Comparison of ENCODE assay signal across 10 cellular contexts in genomic region chr15:90004252-90004651, GRCh38. TPM values are rescaled to one million over a fixed set of nuclear protein-coding genes. Genes with fewer than 3 reads are reported as not detected.
A peak's percentile ranks its signal among the peaks of the same experiment; 100 is the strongest.
DNase-seq lines count a peak whose midpoint lies in the region; ATAC-seq and TF ChIP-seq lines count a peak whose summit lies in the region.
"Had no signal": no experiment of that assay in that cellular context is flagged by ENCODE, and none has a peak within 500 bp of the region (broad histone marks: within the 10 kb centered on the region; RNA-seq: fewer than 3 reads in every experiment).

No MANE protein-coding gene starts in this region.

- no peak overlapping the region for H2BK5ac ChIP-seq in mesenchymal stem cell (ENCODE audit: low read depth, low read length, poor library complexity, severe bottlenecking)

- H3K27ac ChIP-seq in mesenchymal stem cell (ENCODE audit: low read length, poor library complexity, severe bottlenecking): peak overlapping the region; percentile 41

- peak overlapping the region; percentile 74 for H4K8ac ChIP-seq in mesenchymal stem cell (ENCODE audit: low read length)

- H4K91ac ChIP-seq in mesenchymal stem cell (ENCODE audit: low read length): peak overlapping the region; percentile 4

- peak overlapping the region in 1 of 2 experiments; percentile 88 for H3K4me3 ChIP-seq in mesenchymal stem cell (ENCODE audit: insufficient read depth in 1 of 2, low read depth in 1 of 2, low read length in 2 of 2)

- H3K9me3 ChIP-seq in mesenchymal stem cell (ENCODE audit: control insufficient read depth, low read length): no peaks in the 10 kb centered on the region

- H3K36me3 Mint-ChIP-seq in activated naive CD8-positive, alpha-beta T cell: no peaks in the 10 kb centered on the region
- peaks cover 9% of the 10 kb centered on the region for H3K36me3 Mint-ChIP-seq in activated naive CD8-positive, alpha-beta T cell treated with anti-CD3 and anti-CD28 coated beads, Interleukin-2, amount 50 U/mL, for 24 hours (ENCODE audit: low read depth)
- no peaks in the 10 kb centered on the region for H3K36me3 Mint-ChIP-seq in chondrocyte (ENCODE audit: low read depth)
- peaks cover under 1% of the 10 kb centered on the region for H3K36me3 Mint-ChIP-seq in type B pancreatic cell

- no peak overlapping the region for H3K23ac ChIP-seq in mesenchymal stem cell (ENCODE audit: low read length in 2 of 2)

- peak overlapping the region; percentile 91 for H3K9ac ChIP-seq in mesenchymal stem cell (ENCODE audit: low read length)

- peak overlapping the region; percentile 42 for H3K4me3 Mint-ChIP-seq in activated naive CD8-positive, alpha-beta T cell
- H3K4me3 Mint-ChIP-seq in activated naive CD8-positive, alpha-beta T cell treated with anti-CD3 and anti-CD28 coated beads, Interleukin-2, amount 50 U/mL, for 24 hours: no peak overlapping the region
- H3K4me3 Mint-ChIP-seq in chondrocyte (ENCODE audit: unreplicated experiment) (no peak overlapping the region), type B pancreatic cell (peak overlapping the region; percentile 74)

- peak overlapping the region in 1 of 2 experiments; percentile 31 for H3K14ac ChIP-seq in mesenchymal stem cell (ENCODE audit: low read length in 2 of 2)

- DNase-seq in activated naive CD8-positive, alpha-beta T cell treated with anti-CD3 and anti-CD28 coated beads, Interleukin-2, amount 50 U/mL, for 24 hours: no peak
- DNase-seq in chondrocyte (ENCODE audit: low spot score): no peak
- no peak for DNase-seq in mesenchymal stem cell
- DNase-seq in type B pancreatic cell (ENCODE audit: extremely low spot score, unreplicated experiment): no peak
- no peak for DNase-seq in amniotic stem cell (lab: John Stamatoyannopoulos, UW)
- DNase-seq: activated gamma-delta T cell treated with Interleukin-2 at 50 U/mL for 16 hours; NK-92 treated with Interleukin-12 subunit alpha and Interleukin-12 subunit beta, amount 100 ng/mL, for 24 hours had no signal

- H3K27ac Mint-ChIP-seq in activated naive CD8-positive, alpha-beta T cell: peak overlapping the region; percentile 67
- no peak overlapping the region for H3K27ac Mint-ChIP-seq in activated naive CD8-positive, alpha-beta T cell treated with anti-CD3 and anti-CD28 coated beads, Interleukin-2, amount 50 U/mL, for 24 hours
- peak overlapping the region; percentile 66 for H3K27ac Mint-ChIP-seq in chondrocyte (ENCODE audit: unreplicated experiment)
- peak overlapping the region; percentile 89 for H3K27ac Mint-ChIP-seq in type B pancreatic cell

- H3K4me2 ChIP-seq in mesenchymal stem cell (ENCODE audit: low read length, poor library complexity, severe bottlenecking): no peak overlapping the region

- peak overlapping the region; percentile 18 to 33 for H2BK12ac ChIP-seq in mesenchymal stem cell (ENCODE audit: low read length in 2 of 2)

- 53% methylated on average over 4 of the region's 5 CpGs for WGBS in mesenchymal stem cell

- H2AK5ac ChIP-seq in mesenchymal stem cell (ENCODE audit: low read length, severe bottlenecking): peak overlapping the region; percentile 70

- H3K4ac ChIP-seq in mesenchymal stem cell (ENCODE audit: low read depth in 1 of 2, low read length in 2 of 2): peak overlapping the region; percentile 35 to 57

- no peaks in the 10 kb centered on the region for H3K9me3 Mint-ChIP-seq in activated naive CD8-positive, alpha-beta T cell (ENCODE audit: low read depth)
- H3K9me3 Mint-ChIP-seq in activated naive CD8-positive, alpha-beta T cell treated with anti-CD3 and anti-CD28 coated beads, Interleukin-2, amount 50 U/mL, for 24 hours: no peaks in the 10 kb centered on the region
- H3K9me3 Mint-ChIP-seq in chondrocyte (ENCODE audit: low read depth) (no peaks in the 10 kb centered on the region), type B pancreatic cell (no peaks in the 10 kb centered on the region)

- ATAC-seq in activated naive CD8-positive, alpha-beta T cell treated with anti-CD3 and anti-CD28 coated beads, Interleukin-2, amount 50 U/mL, for 24 hours: no peak
- ATAC-seq in HG03354 (IDR thresholded peaks at IDR 0.05; ENCODE audit: poor library complexity, severe bottlenecking, unreplicated experiment) (no peak), HG03139 (IDR thresholded peaks at IDR 0.05; ENCODE audit: unreplicated experiment) (no peak)

- H3K27me3 ChIP-seq in mesenchymal stem cell (ENCODE audit: control insufficient read depth in 1 of 2, insufficient read depth in 1 of 2, low read length in 2 of 2): no peaks in the 10 kb centered on the region

- H3K18ac ChIP-seq in mesenchymal stem cell (ENCODE audit: low read depth in 1 of 2, low read length in 2 of 2): peak overlapping the region; percentile 54 to 85

- no peak for TF ChIP-seq CTCF in chondrocyte (IDR thresholded peaks at IDR 0.05)
- TF ChIP-seq CTCF in type B pancreatic cell (conservative IDR thresholded peaks at IDR 0.05): no peak

- H3K4me1 Mint-ChIP-seq in activated naive CD8-positive, alpha-beta T cell (ENCODE audit: low read depth): peaks cover 55% of the 10 kb centered on the region
- H3K4me1 Mint-ChIP-seq in activated naive CD8-positive, alpha-beta T cell treated with anti-CD3 and anti-CD28 coated beads, Interleukin-2, amount 50 U/mL, for 24 hours: peaks cover 60% of the 10 kb centered on the region
- H3K4me1 Mint-ChIP-seq in chondrocyte (ENCODE audit: low read depth) (peaks cover 30% of the 10 kb centered on the region), type B pancreatic cell (ENCODE audit: unreplicated experiment) (peaks cover 49% of the 10 kb centered on the region)

- H2BK15ac ChIP-seq in mesenchymal stem cell (ENCODE audit: low read depth, poor library complexity, severe bottlenecking): no peak overlapping the region

- H2AFZ ChIP-seq in mesenchymal stem cell (ENCODE audit: low read depth, low read length): no peak overlapping the region

- H2BK120ac ChIP-seq in mesenchymal stem cell (ENCODE audit: low read depth, low read length): no peak overlapping the region

- peaks cover 27% of the 10 kb centered on the region for H3K4me1 ChIP-seq in mesenchymal stem cell (ENCODE audit: control insufficient read depth, insufficient read depth, low read depth, low read length)

- H3K79me1 ChIP-seq in mesenchymal stem cell (replicated peaks; ENCODE audit: low read length, poor library complexity, severe bottlenecking): peaks cover 29% of the 10 kb centered on the region

- peaks cover 2 to 5% of the 10 kb centered on the region in 2 experiments for H3K36me3 ChIP-seq in mesenchymal stem cell (ENCODE audit: control insufficient read depth in 1 of 2, insufficient read depth in 2 of 2, low read depth in 1 of 2, low read length in 2 of 2)

- H3K27me3 Mint-ChIP-seq in activated naive CD8-positive, alpha-beta T cell: no peaks in the 10 kb centered on the region
- H3K27me3 Mint-ChIP-seq in activated naive CD8-positive, alpha-beta T cell treated with anti-CD3 and anti-CD28 coated beads, Interleukin-2, amount 50 U/mL, for 24 hours: no peaks in the 10 kb centered on the region
- H3K27me3 Mint-ChIP-seq in chondrocyte (ENCODE audit: low read depth) (no peaks in the 10 kb centered on the region), type B pancreatic cell (no peaks in the 10 kb centered on the region)

RNA-seq across cellular contexts. Expression of gene ZNF710, which starts 3.1 kb away (rescaled TPM):
- total RNA-seq in chondrocyte (6.7 to 14.4 TPM (median 12.9 TPM) in 3 replicates), type B pancreatic cell (ENCODE audit: low replicate concordance) (34.7 and 47.2 TPM in 2 replicates)
- polyA plus RNA-seq in mesenchymal stem cell (2013, experiment 1 of 2): 23.3 TPM
- polyA plus RNA-seq in mesenchymal stem cell (2013, experiment 2 of 2): 23.3 TPM

Comparison
In these comparisons a context has a peak if more than half of its experiments do, and no peak if none do; other contexts are left out.
1. H3K4me3 Mint-ChIP-seq: peak in activated naive CD8-positive, alpha-beta T cell (single experiment) and type B pancreatic cell (single experiment); none in activated naive CD8-positive, alpha-beta T cell treated with anti-CD3 and anti-CD28 coated beads, Interleukin-2, amount 50 U/mL, for 24 hours (single experiment) and chondrocyte (single experiment).